Comparison of ENCODE assay signal across 19 cellular contexts in the genomic region with DNA sequence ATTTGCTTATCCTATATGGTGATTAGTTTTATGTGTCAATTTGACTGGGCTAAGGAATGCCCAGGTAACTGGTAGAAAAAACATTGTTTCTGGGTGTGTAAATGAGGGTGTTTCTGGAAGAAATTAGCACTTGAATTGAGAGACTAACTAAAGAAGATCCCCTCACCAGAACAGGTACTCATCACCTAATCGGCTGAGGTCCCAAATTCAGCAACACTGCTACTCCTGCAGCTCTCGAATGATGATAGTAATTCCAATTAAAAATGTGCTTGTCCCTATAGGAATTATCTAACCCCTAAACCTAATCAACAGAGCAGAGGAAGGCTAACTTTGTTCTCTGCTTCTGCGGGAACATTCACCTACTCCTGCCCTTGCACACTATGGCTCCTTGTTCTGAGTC.
"Had no signal": no experiment of that assay in that cellular context is flagged by ENCODE, and none has a peak within 500 bp of the region (broad histone marks: within the 10 kb centered on the region; RNA-seq: fewer than 3 reads in every experiment).

No MANE protein-coding gene starts in this region.

- H3K4me3 ChIP-seq: coronary artery, esophagus muscularis mucosa, heart right ventricle, hepatocyte, left lung, lower lobe of right lung, mucosa of descending colon had no signal

- H3K79me2 ChIP-seq: hepatocyte had no signal

- DNase-seq: dermis blood vessel endothelial cell; dorsolateral prefrontal cortex; effector CD4-positive, alpha-beta T cell; effector memory CD4-positive, alpha-beta T cell; foreskin keratinocyte; glutamatergic neuron; head of caudate nucleus; heart right ventricle; hypothalamus; left cardiac atrium; left lung; left ventricle myocardium superior; lower lobe of right lung; mesenchymal stem cell; mucosa of descending colon had no signal

- H3K4me2 ChIP-seq: hepatocyte had no signal

- ATAC-seq: foreskin keratinocyte, heart right ventricle, left cardiac atrium, left lung, left ventricle myocardium superior, lower lobe of right lung, mucosa of descending colon had no signal

- H3K27ac Mint-ChIP-seq: mesothelial cell of epicardium had no signal

- H3K36me3 Mint-ChIP-seq: mesothelial cell of epicardium had no signal

- H3K27ac ChIP-seq: coronary artery, dorsolateral prefrontal cortex, esophagus muscularis mucosa, foreskin keratinocyte, heart right ventricle, hepatocyte, left lung, lower lobe of right lung had no signal

- H3K4me3 Mint-ChIP-seq: mesothelial cell of epicardium had no signal

- H3K36me3 ChIP-seq: esophagus muscularis mucosa, heart right ventricle, left lung, lower lobe of right lung had no signal

- H3K27me3 ChIP-seq: dorsolateral prefrontal cortex, esophagus muscularis mucosa, heart right ventricle, hepatocyte, left lung had no signal

- H3K4me1 ChIP-seq: foreskin keratinocyte, left lung, lower lobe of right lung had no signal

- H3K9me3 Mint-ChIP-seq: mesothelial cell of epicardium had no signal

- H2AFZ ChIP-seq: hepatocyte had no signal

- H3K9me3 ChIP-seq: esophagus muscularis mucosa, heart right ventricle, left lung, lower lobe of right lung, mucosa of descending colon had no signal
